ENCODE assay signal across 13 cellular contexts in genomic region chr15:59306520-59307163, GRCh38.
DNase-seq lines count a peak whose midpoint lies in the region; ATAC-seq, FAIRE-seq and TF ChIP-seq lines count a peak whose summit lies in the region.
"Had no signal": no experiment of that assay in that cellular context is flagged by ENCODE, and none has a peak within 500 bp of the region (broad histone marks: within the 10 kb centered on the region; RNA-seq: fewer than 3 reads in every experiment).

No MANE protein-coding gene starts in this region.

- CTCF ChIA-PET in HepG2 (lab: Yijun Ruan, JAX; ENCODE audit: low intra/inter-chr PET ratio, low total read pairs) (no interaction called here), GM12878 (lab: Yijun Ruan, JAX) (interaction anchor here (1.4 kb wide), 1 partner anchor 222 kb away, joined by 3 read pairs; no protein-coding TSS in a partner anchor)

- no peak for TF ChIP-seq RAD21 in liver (IDR thresholded peaks at IDR 0.05)
- TF ChIP-seq RAD21 in HepG2 (CRISPR knock-in tag; IDR thresholded peaks at IDR 0.05): no peak
- no peak for TF ChIP-seq RAD21 in GM12878 (IDR thresholded peaks at IDR 0.05; ENCODE audit: insufficient read depth, low read depth, low read length)

- H2AFZ ChIP-seq in HepG2 (ENCODE audit: low read length) (no peak overlapping the region), GM12878 (ENCODE audit: control insufficient read depth, low read depth, low read length) (no peak overlapping the region)

- H3K36me3 ChIP-seq in liver (ENCODE audit: control insufficient read depth in 4 of 4, insufficient read depth in 3 of 4, low read depth in 1 of 4, low read length in 3 of 4) (no peaks in the 10 kb centered on the region), HepG2 (replicated peaks in 1 of 2; ENCODE audit: control insufficient read depth in 1 of 2, insufficient read depth in 2 of 2, low read length in 2 of 2) (peaks cover 0 to 1% of the 10 kb centered on the region in 2 experiments; a peak in 1 of 5 replicates), GM12878 (ENCODE audit: control insufficient read depth in 2 of 2, insufficient read depth in 2 of 2, low read length in 1 of 2) (peaks cover 3 to 5% of the 10 kb centered on the region in 2 experiments; a peak in 2 of 4 replicates)
- H3K36me3 ChIP-seq: right atrium auricular region had no signal

- DNase-seq in HepG2 (ENCODE audit: low spot score) (no peak), GM12878 (ENCODE audit: low read depth, low spot score) (no peak), kidney tubule cell (ENCODE audit: low spot score) (peak; percentile 47), ecto neural progenitor cell (ENCODE audit: low spot score) (no peak), NCI-H1092 (lab: John Stamatoyannopoulos, UW) (no peak), NCI-H345 (lab: John Stamatoyannopoulos, UW) (no peak)
- DNase-seq in stimulated activated effector memory CD8-positive, alpha-beta T cell treated with anti-CD3 and anti-CD28 coated beads, Interleukin-12 subunit alpha, Interleukin-12 subunit beta, amount 100 ng/mL, for 72 hours (ENCODE audit: low spot score in 2 of 2): no peak
- DNase-seq: ACHN, erythroblast, NCI-H2227 treated with DMSO at 0.1 percent for 48 hours had no signal

- peaks cover 10% of the 10 kb centered on the region for H3K4me1 Mint-ChIP-seq in stimulated activated effector memory CD8-positive, alpha-beta T cell treated with anti-CD3 and anti-CD28 coated beads, Interleukin-12 subunit alpha, Interleukin-12 subunit beta, amount 100 ng/mL, for 72 hours

- in situ Hi-C loops in HepG2 (cut with HindIII; ENCODE audit: extremely low pct_ligation_motif_present, low pct_unique_long_range_greater_than_20kb): no loop called here
- in situ Hi-C loops in GM12878 (cut with MboI): no loop called here

- TF ChIP-seq CTCF in liver (IDR thresholded peaks at IDR 0.05; ENCODE audit: low read depth, low read length, missing input control) (no peak), HepG2 (CRISPR knock-in tag; IDR thresholded peaks at IDR 0.05) (no peak), GM12878 (IDR thresholded peaks at IDR 0.05 in 2 of 3, conservative IDR thresholded peaks at IDR 0.05 in 1 of 3; ENCODE audit: control insufficient read depth in 2 of 3, extremely low read depth in 1 of 3, insufficient read depth in 1 of 3, low read depth in 3 of 3, low read length in 3 of 3) (no peak)

- no peak overlapping the region for H3K4me3 Mint-ChIP-seq in stimulated activated effector memory CD8-positive, alpha-beta T cell treated with anti-CD3 and anti-CD28 coated beads, Interleukin-12 subunit alpha, Interleukin-12 subunit beta, amount 100 ng/mL, for 72 hours

- BruUV-seq in HepG2 (replicated peaks; lab: Mats Ljungman, UMichigan): no TSS peak
- BruUV-seq in GM12878 (replicated peaks; lab: Mats Ljungman, UMichigan): no TSS peak

- no peak overlapping the region for H3K27ac Mint-ChIP-seq in stimulated activated effector memory CD8-positive, alpha-beta T cell treated with anti-CD3 and anti-CD28 coated beads, Interleukin-12 subunit alpha, Interleukin-12 subunit beta, amount 100 ng/mL, for 72 hours

- no peaks in the 10 kb centered on the region for H3K36me3 Mint-ChIP-seq in stimulated activated effector memory CD8-positive, alpha-beta T cell treated with anti-CD3 and anti-CD28 coated beads, Interleukin-12 subunit alpha, Interleukin-12 subunit beta, amount 100 ng/mL, for 72 hours

- H3K27ac ChIP-seq in liver (ENCODE audit: low read depth in 1 of 2, low read length in 2 of 2): peak overlapping the region in 1 of 2 donors; percentile 28
- H3K27ac ChIP-seq in HepG2 (ENCODE audit: extremely low read length, insufficient read depth, low read length): no peak overlapping the region
- no peak overlapping the region for H3K27ac ChIP-seq in GM12878 (ENCODE audit: control insufficient read depth, insufficient read depth)
- H3K27ac ChIP-seq: right atrium auricular region had no signal

- H3K4me1 ChIP-seq in liver (ENCODE audit: control insufficient read depth in 4 of 4, insufficient read depth in 4 of 4, low read length in 3 of 4) (peaks cover 3 to 23% (median 14%) of the 10 kb centered on the region in 4 donors), HepG2 (ENCODE audit: insufficient read depth, low read length) (peaks cover 25% of the 10 kb centered on the region), GM12878 (ENCODE audit: control insufficient read depth, insufficient read depth, low read length) (peaks cover 45% of the 10 kb centered on the region)

- intact Hi-C loops in HepG2 (cut with micrococcal nuclease; ENCODE audit: unreplicated experiment) (no loop called here), GM12878 (cut with micrococcal nuclease; ENCODE audit: unreplicated experiment) (no loop called here)

- H3K4me3 ChIP-seq in liver (ENCODE audit: low read depth in 1 of 3, low read length in 3 of 3) (no peak overlapping the region), HepG2 (replicated peaks in 1 of 3; ENCODE audit: insufficient read depth in 1 of 3, low read depth in 2 of 3, low read length in 3 of 3) (no peak overlapping the region), GM12878 (no peak overlapping the region)
- H3K4me3 ChIP-seq: right atrium auricular region had no signal

- ATAC-seq in HepG2 (no peak), GM12878 (no peak)
- ATAC-seq in stimulated activated effector memory CD8-positive, alpha-beta T cell treated with anti-CD3 and anti-CD28 coated beads, Interleukin-12 subunit alpha, Interleukin-12 subunit beta, amount 100 ng/mL, for 72 hours: no peak

- H3K27me3 ChIP-seq in liver (ENCODE audit: control insufficient read depth in 4 of 4, insufficient read depth in 4 of 4, low read length in 3 of 4) (no peaks in the 10 kb centered on the region), HepG2 (ENCODE audit: control insufficient read depth in 1 of 2, insufficient read depth in 2 of 2, low read length in 2 of 2) (no peaks in the 10 kb centered on the region), GM12878 (replicated peaks in 1 of 2; ENCODE audit: control insufficient read depth in 2 of 2, insufficient read depth in 2 of 2, low read length in 1 of 2) (no peaks in the 10 kb centered on the region)
- H3K27me3 ChIP-seq: right atrium auricular region had no signal

- H3K9ac ChIP-seq in liver (ENCODE audit: low read depth in 1 of 2, low read length in 2 of 2) (no peak overlapping the region), HepG2 (ENCODE audit: insufficient read depth, low read depth, low read length) (no peak overlapping the region), GM12878 (ENCODE audit: control insufficient read depth, insufficient read depth, low read length) (no peak overlapping the region)

- H3K79me2 ChIP-seq in HepG2 (ENCODE audit: insufficient read depth, low read length) (peaks cover 3% of the 10 kb centered on the region), GM12878 (ENCODE audit: control insufficient read depth, insufficient read depth, low read length) (peaks cover 83% of the 10 kb centered on the region)

- TF ChIP-seq POLR2A in HepG2 (IDR thresholded peaks at IDR 0.05; ENCODE audit: insufficient read depth in 1 of 2, low read depth in 2 of 2, low read length in 2 of 2) (no peak), GM12878 (IDR thresholded peaks at IDR 0.05; ENCODE audit: low read depth, low read length) (no peak)

- SMC1A ChIA-PET in GM12878 (lab: Charles Lee; ENCODE audit: uncharacterized antibody, unreplicated experiment): interaction anchor here (0.8 to 4.2 kb wide), 5 partner anchors 9 to 105 kb away, joined by 3 to 22 read pairs (median 3); no protein-coding TSS in a partner anchor

- FAIRE-seq in HepG2 (lab: Jason Lieb, UNC): no peak
- no peak for FAIRE-seq in GM12878 (lab: Jason Lieb, UNC)
- FAIRE-seq: GM18507 had no signal

- RAD21 ChIA-PET in GM12878 (lab: Charles Lee; ENCODE audit: unreplicated experiment): no interaction called here

- H4K20me1 ChIP-seq in HepG2 (ENCODE audit: insufficient read depth, low read length) (0 out of 2 replicates have a peak, but pooled peaks cover 2% of the 10 kb centered on the region), GM12878 (ENCODE audit: control insufficient read depth, insufficient read depth) (no peaks in the 10 kb centered on the region)

- H3K9me3 ChIP-seq in liver (ENCODE audit: control insufficient read depth in 4 of 4, low read length in 3 of 4): no peaks in the 10 kb centered on the region
- no peaks in the 10 kb centered on the region for H3K9me3 ChIP-seq in HepG2 (ENCODE audit: low read length)
- H3K9me3 ChIP-seq in GM12878 (replicated peaks; ENCODE audit: control insufficient read depth, insufficient read depth, low read length): no peaks in the 10 kb centered on the region
- H3K9me3 ChIP-seq: right atrium auricular region had no signal

- H3K4me2 ChIP-seq in HepG2 (ENCODE audit: low read depth, low read length) (no peak overlapping the region), GM12878 (ENCODE audit: control insufficient read depth, insufficient read depth) (no peak overlapping the region)

- POLR2A ChIA-PET in HepG2 (lab: Yijun Ruan, JAX): no interaction called here
- POLR2A ChIA-PET in GM12878 (lab: Charles Lee): interaction anchor here (0.5 to 1.9 kb wide), 2 partner anchors 8 to 81 kb away, joined by 3 to 8 read pairs; no protein-coding TSS in a partner anchor

- WGBS in liver: 93% methylated on average over 7 of the region's 7 CpGs
- 91% methylated on average over 7 of the region's 7 CpGs for WGBS in HepG2 (ENCODE audit: low lambda C conversion rate)
- 78% methylated on average over 7 of the region's 7 CpGs for WGBS in GM12878 (ENCODE audit: insufficient coverage, insufficient replicate concordance, low lambda C conversion rate, missing lambda C conversion rate)

- no peaks in the 10 kb centered on the region for H3K9me3 Mint-ChIP-seq in stimulated activated effector memory CD8-positive, alpha-beta T cell treated with anti-CD3 and anti-CD28 coated beads, Interleukin-12 subunit alpha, Interleukin-12 subunit beta, amount 100 ng/mL, for 72 hours

- no peak for TF ChIP-seq EP300 in HepG2 (IDR thresholded peaks at IDR 0.05; ENCODE audit: low read depth in 2 of 2, low read length in 2 of 2)
- no peak for TF ChIP-seq EP300 in HepG2 (CRISPR knock-in tag; IDR thresholded peaks at IDR 0.05; ENCODE audit: borderline replicate concordance)
- no peak for TF ChIP-seq EP300 in GM12878 (IDR thresholded peaks at IDR 0.05; ENCODE audit: borderline replicate concordance in 1 of 2, control insufficient read depth in 1 of 2, low read depth in 2 of 2, low read length in 2 of 2)

TF ChIP-seq in liver, 16 proteins besides CTCF, POLR2A, EP300 and RAD21:
- TF ChIP-seq FOXA2 (IDR thresholded peaks at IDR 0.05) (no peak), HNF4A (conservative IDR thresholded peaks at IDR 0.05) (peak; percentile 20 to 27)

TF ChIP-seq in HepG2, 621 proteins besides CTCF, POLR2A, EP300 and RAD21:
- TF ChIP-seq MAFK (conservative IDR thresholded peaks at IDR 0.05 in 1 of 2, IDR thresholded peaks at IDR 0.05 in 1 of 2; ENCODE audit: low read length in 2 of 2) (peak in 1 of 2 experiments; percentile 3; a peak in 1 of 4 replicates), ZNF256 (CRISPR knock-in tag; conservative IDR thresholded peaks at IDR 0.05) (no peak)

TF ChIP-seq in GM12878, 131 proteins besides CTCF, POLR2A, EP300 and RAD21:
- TF ChIP-seq LARP7 (IDR thresholded peaks at IDR 0.05) (no peak), TCF3 (IDR thresholded peaks at IDR 0.05; ENCODE audit: borderline replicate concordance, insufficient read depth, low read depth, low read length) (0 out of 2 replicates have a peak, but pooled peaks have one; percentile 43)
